8 cellular contexts compared by ENCODE assay signal in genomic region chr9:137421838-137422667, GRCh38. TPM values are rescaled to one million over a fixed set of nuclear protein-coding genes. Genes with fewer than 3 reads are reported as not detected.
DNase-seq lines count a peak whose midpoint lies in the region; ATAC-seq and TF ChIP-seq lines count a peak whose summit lies in the region.

No MANE protein-coding gene starts in this region.

- H3K9me3 ChIP-seq in body of pancreas, result no peaks in the 10 kb centered on the region

- H3K4me3 ChIP-seq in HFF-Myc (replicated peaks; ENCODE audit: low read depth, low read length) (peak overlapping the region; percentile 80), body of pancreas (peak overlapping the region; percentile 77 to 93), mesendoderm (ENCODE audit: low read length) (peak overlapping the region; percentile 80)

- H3K27me3 ChIP-seq in body of pancreas, result no peaks in the 10 kb centered on the region
- H3K27me3 ChIP-seq in mesendoderm (ENCODE audit: insufficient read depth, low read length, poor library complexity), result no peaks in the 10 kb centered on the region

- no peak overlapping the region for H2AK5ac ChIP-seq in mesendoderm (ENCODE audit: low read length)

- H3K23ac ChIP-seq in mesendoderm (ENCODE audit: low read length), result peak overlapping the region; percentile 45

- H3K4ac ChIP-seq in mesendoderm (ENCODE audit: low read depth, low read length), result no peak overlapping the region

- no peak overlapping the region for H2BK5ac ChIP-seq in mesendoderm (ENCODE audit: low read length)

- H3K9ac ChIP-seq in mesendoderm (ENCODE audit: low read length), result peak overlapping the region; percentile 91

- H3K27ac ChIP-seq in 22Rv1 (peak overlapping the region; percentile 74), body of pancreas (peak overlapping the region in 3 of 4 donors; percentile 79 to 93 (median 89)), mesendoderm (ENCODE audit: low read depth, low read length) (no peak overlapping the region)

- TF ChIP-seq CTCF in 22Rv1 (IDR thresholded peaks at IDR 0.05), result no peak
- TF ChIP-seq CTCF in HFF-Myc (IDR thresholded peaks at IDR 0.05; ENCODE audit: low read depth, low read length, missing control alignments), result no peak
- no peak for TF ChIP-seq CTCF in body of pancreas (IDR thresholded peaks at IDR 0.05)

- no peak overlapping the region for H4K8ac ChIP-seq in mesendoderm (ENCODE audit: low read depth, low read length)

- peak overlapping the region; percentile 72 for H3K18ac ChIP-seq in mesendoderm (ENCODE audit: low read length)

- peaks cover 4% of the 10 kb centered on the region for H3K79me1 ChIP-seq in mesendoderm (ENCODE audit: low read length)

- peak overlapping the region; percentile 90 for H3K56ac ChIP-seq in mesendoderm (ENCODE audit: low read length)

- intact Hi-C loops in body of pancreas (cut with DNase I), result no loop called here

- WGBS in body of pancreas, 2 donors, result 0% methylated on average over 12 of the region's 12 CpGs
- no CpG with 5 or more reads among the region's 12 CpGs for WGBS in mesendoderm (ENCODE audit: extremely low coverage, insufficient coverage, low lambda C conversion rate)

- H3K4me1 ChIP-seq in body of pancreas (peaks cover 40% of the 10 kb centered on the region), mesendoderm (ENCODE audit: control insufficient read depth, low read depth, low read length) (peaks cover 3% of the 10 kb centered on the region)

- peak overlapping the region; percentile 91 for H3K4me2 ChIP-seq in mesendoderm (ENCODE audit: low read length)

- H3K36me3 ChIP-seq in body of pancreas (replicated peaks in 1 of 2; ENCODE audit: insufficient read depth in 1 of 2, low read depth in 2 of 2) (no peaks in the 10 kb centered on the region), mesendoderm (ENCODE audit: control insufficient read depth, insufficient read depth, low read length) (no peaks in the 10 kb centered on the region)

- DNase-seq in HFF-Myc (ENCODE audit: extremely low read depth, low read depth), result no peak
- no peak for DNase-seq in body of pancreas
- DNase-seq in mesendoderm, result no peak
- no peak for DNase-seq in occipital lobe (lab: John Stamatoyannopoulos, UW)
- no peak for DNase-seq in AG08395 (ENCODE audit: low spot score)
- DNase-seq in stimulated activated naive CD4-positive, alpha-beta T cell (lab: John Stamatoyannopoulos, UW), result no peak

- no peak overlapping the region for H2BK15ac ChIP-seq in mesendoderm (replicated peaks; ENCODE audit: low read depth)

- no peak overlapping the region for H4K5ac ChIP-seq in mesendoderm (ENCODE audit: low read length)

- no peaks in the 10 kb centered on the region for H3K79me2 ChIP-seq in mesendoderm (ENCODE audit: control insufficient read depth, insufficient read depth, low read length)

- H2BK120ac ChIP-seq in mesendoderm (ENCODE audit: low read depth, low read length), result no peak overlapping the region

- ATAC-seq in body of pancreas, result no peak
- ATAC-seq in HG03095 (IDR thresholded peaks at IDR 0.05; ENCODE audit: unreplicated experiment), result no peak

- TF ChIP-seq POLR2A in body of pancreas (IDR thresholded peaks at IDR 0.05), result no peak

RNA-seq across cellular contexts. Expression of gene EXD3, which starts 0.9 kb away (rescaled TPM):
- total RNA-seq in body of pancreas, result 10 to 100 TPM; 23.3 to 34.9 TPM
- 2.0 TPM for polyA plus RNA-seq in mesendoderm (2013, experiment 1 of 2)
- 2.0 TPM for polyA plus RNA-seq in mesendoderm (2013, experiment 2 of 2)
- total RNA-seq in occipital lobe, result 14.2 TPM

RNA-seq across cellular contexts. Expression of gene NOXA1, which starts 1.1 kb away (rescaled TPM):
- total RNA-seq in body of pancreas (10 to 100 TPM in 1 of 2 donors, 1 to 10 TPM in 1; 7.3 to 12.9 TPM), occipital lobe (2.0 TPM)
- 0.03 TPM for polyA plus RNA-seq in mesendoderm (2013, experiment 1 of 2)
- polyA plus RNA-seq in mesendoderm (2013, experiment 2 of 2), result 0.03 TPM

RNA-seq across cellular contexts. Expression of gene ENTPD8, which starts 19.1 kb away (rescaled TPM):
- total RNA-seq in body of pancreas (1 to 10 TPM; 2.0 to 2.3 TPM), occipital lobe (0.16 TPM)
- polyA plus RNA-seq in mesendoderm (2013, experiment 1 of 2), result 0.07 TPM
- polyA plus RNA-seq in mesendoderm (2013, experiment 2 of 2), result 0.04 TPM

RNA-seq across cellular contexts. Expression of gene NSMF, which starts 37.1 kb away (rescaled TPM):
- 10 to 100 TPM; 65.4 to 65.9 TPM for total RNA-seq in body of pancreas
- 27.2 TPM for polyA plus RNA-seq in mesendoderm (2013, experiment 1 of 2)
- 28.2 TPM for polyA plus RNA-seq in mesendoderm (2013, experiment 2 of 2)
- total RNA-seq in occipital lobe, result 35.7 TPM
